Comparison of ENCODE assay signal across 18 cellular contexts in genomic region chr5:149030392-149030791, GRCh38. TPM values are rescaled to one million over a fixed set of nuclear protein-coding genes. Genes with fewer than 3 reads are reported as not detected.
DNase-seq lines count a peak whose midpoint lies in the region; TF ChIP-seq lines count a peak whose summit lies in the region.
"Had no signal": no experiment of that assay in that cellular context is flagged by ENCODE, and none has a peak within 500 bp of the region (broad histone marks: within the 10 kb centered on the region; RNA-seq: fewer than 3 reads in every experiment).

No MANE protein-coding gene starts in this region.

- no peak overlapping the region for H3K9ac ChIP-seq in adipocyte (ENCODE audit: low read length)

- H3K4me3 ChIP-seq in AG10803 (ENCODE audit: low read length) (no peak overlapping the region), adipocyte (ENCODE audit: low read length) (no peak overlapping the region)
- H3K4me3 ChIP-seq: pancreas, spleen had no signal

- in situ Hi-C loops in GM13977 (cut with MboI; ENCODE audit: low pct_unique_long_range_greater_than_20kb, low sequenced_read_pairs, unreplicated experiment), result no loop called here

- TF ChIP-seq CTCF in AG10803 (conservative IDR thresholded peaks at IDR 0.05; ENCODE audit: low read length) (no peak), GM13977 (IDR thresholded peaks at IDR 0.05; ENCODE audit: extremely low read depth, insufficient read depth, missing control alignments) (no peak)

- H3K4me1 ChIP-seq in adipocyte (ENCODE audit: control insufficient read depth, insufficient read depth, low read length), result peaks cover 4% of the 10 kb centered on the region
- H3K4me1 ChIP-seq: pancreas had no signal

- peak; percentile 50 for DNase-seq in AG10803 (ENCODE audit: low read depth)
- peak; percentile 45 for DNase-seq in HT1080 (ENCODE audit: low read depth)
- DNase-seq in adipocyte (ENCODE audit: low read depth), result peak; percentile 70
- peak; percentile 92 for DNase-seq in iris pigment epithelial cell (ENCODE audit: low read depth)
- DNase-seq in inferior parietal cortex (ENCODE audit: extremely low spot score), result no peak
- no peak for DNase-seq in NCI-H2171 (lab: John Stamatoyannopoulos, UW)
- no peak for DNase-seq in GM13977 (ENCODE audit: low spot score)
- DNase-seq in hippocampal formation (lab: John Stamatoyannopoulos, UW), result no peak
- DNase-seq: CD4-positive, CD25-positive, alpha-beta regulatory T cell; head of caudate nucleus; KBM-7; kidney glomerular epithelial cell; midbrain; NCI-H1694; NCI-H82; pancreas; spleen; T-helper 17 cell had no signal

- no peaks in the 10 kb centered on the region for H3K9me3 ChIP-seq in adipocyte (ENCODE audit: control insufficient read depth, low read length)
- H3K9me3 ChIP-seq: pancreas, spleen had no signal

- no peaks in the 10 kb centered on the region for H3K36me3 ChIP-seq in adipocyte (ENCODE audit: control insufficient read depth, insufficient read depth, low read length, severe bottlenecking)
- H3K36me3 ChIP-seq: pancreas, spleen had no signal

- H3K27me3 ChIP-seq in adipocyte (replicated peaks; ENCODE audit: control insufficient read depth, insufficient read depth, low read length), result no peaks in the 10 kb centered on the region
- H3K27me3 ChIP-seq: pancreas, spleen had no signal

RNA-seq across cellular contexts. Expression of gene SH3TC2, which starts 32.5 kb away (rescaled TPM):
- total RNA-seq in HT1080 (2014; rRNA removed; shearing (Covaris generic)), result 22.1 and 24.0 TPM in 2 replicates
- 8.3 and 12.2 TPM in 2 replicates for polyA plus RNA-seq in HT1080 (2015; cell fraction: cytosol; rRNA removed)
- 61.7 and 71.3 TPM in 2 replicates for polyA plus RNA-seq in HT1080 (2015; cell fraction: nucleus; rRNA removed)
- polyA plus RNA-seq: CD4-positive, CD25-positive, alpha-beta regulatory T cell had no signal

Comparison
In these comparisons a context has a peak if more than half of its experiments do, and no peak if none do; other contexts are left out.
1. DNase-seq: peak in AG10803 (single experiment), HT1080 (single experiment), adipocyte (single experiment) and iris pigment epithelial cell (single experiment); none in inferior parietal cortex (single experiment), NCI-H2171 (single experiment), GM13977 (single experiment) and hippocampal formation (0 of 2).